ENCODE assay signal across 1 cellular context in the genomic region with DNA sequence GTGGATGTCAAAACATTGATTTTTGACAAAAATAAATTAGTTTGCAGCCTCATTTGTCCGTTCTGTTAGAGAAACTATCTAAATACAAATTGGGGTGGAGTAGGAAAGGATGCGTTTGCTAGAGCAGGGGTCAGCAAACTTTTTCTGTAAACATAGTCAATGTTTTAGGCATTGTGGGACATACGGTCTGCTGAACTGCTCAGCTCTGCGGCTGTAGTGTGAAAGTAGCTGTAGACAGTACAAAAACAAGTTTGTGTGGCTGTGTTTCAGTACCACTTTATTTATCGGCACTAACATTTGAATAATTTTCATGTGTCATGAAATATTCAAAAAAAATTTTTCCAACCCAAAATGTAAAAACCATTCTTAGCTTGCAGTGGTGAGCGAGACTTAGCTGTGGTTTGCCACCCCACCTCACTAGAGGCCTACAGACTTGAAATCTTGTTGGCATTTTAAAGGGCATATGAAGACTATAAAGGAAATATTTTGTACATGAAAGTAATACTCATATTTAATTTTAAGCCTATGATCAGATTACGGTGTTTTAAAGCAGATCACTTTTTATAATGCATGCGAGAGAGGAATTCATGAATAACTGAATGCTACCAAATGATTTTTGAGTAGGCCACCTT.
TF ChIP-seq lines count a peak whose summit lies in the region.

No MANE protein-coding gene starts in this region.

TF ChIP-seq in IMR-90, 13 proteins besides CTCF, POLR2A, EP300 and RAD21:
- TF ChIP-seq FOS (IDR thresholded peaks at IDR 0.05; ENCODE audit: low read depth, low read length) (no peak), NFE2L2 (IDR thresholded peaks at IDR 0.05; ENCODE audit: low read depth, low read length) (no peak), RFX5 (IDR thresholded peaks at IDR 0.05; ENCODE audit: low read depth, low read length) (no peak), CHD1 (IDR thresholded peaks at IDR 0.05; ENCODE audit: low read depth, low read length) (no peak), MXI1 (IDR thresholded peaks at IDR 0.05; ENCODE audit: borderline replicate concordance, low read depth, low read length) (no peak), SMC3 (IDR thresholded peaks at IDR 0.05; ENCODE audit: low read depth, low read length) (no peak), MAFK (IDR thresholded peaks at IDR 0.05; ENCODE audit: low read depth, low read length) (no peak), BHLHE40 (IDR thresholded peaks at IDR 0.05; ENCODE audit: low read depth, low read length) (no peak), RCOR1 (IDR thresholded peaks at IDR 0.05; ENCODE audit: insufficient replicate concordance, low read length) (no peak), CEBPB (IDR thresholded peaks at IDR 0.05; ENCODE audit: low read depth, low read length) (no peak), MAZ (IDR thresholded peaks at IDR 0.05; ENCODE audit: borderline replicate concordance, low read depth, low read length) (no peak)
- TF ChIP-seq, protein P1, sequence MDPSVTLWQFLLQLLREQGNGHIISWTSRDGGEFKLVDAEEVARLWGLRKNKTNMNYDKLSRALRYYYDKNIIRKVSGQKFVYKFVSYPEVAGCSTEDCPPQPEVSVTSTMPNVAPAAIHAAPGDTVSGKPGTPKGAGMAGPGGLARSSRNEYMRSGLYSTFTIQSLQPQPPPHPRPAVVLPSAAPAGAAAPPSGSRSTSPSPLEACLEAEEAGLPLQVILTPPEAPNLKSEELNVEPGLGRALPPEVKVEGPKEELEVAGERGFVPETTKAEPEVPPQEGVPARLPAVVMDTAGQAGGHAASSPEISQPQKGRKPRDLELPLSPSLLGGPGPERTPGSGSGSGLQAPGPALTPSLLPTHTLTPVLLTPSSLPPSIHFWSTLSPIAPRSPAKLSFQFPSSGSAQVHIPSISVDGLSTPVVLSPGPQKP (IDR thresholded peaks at IDR 0.05; ENCODE audit: borderline replicate concordance, low read depth, low read length): no peak
- TF ChIP-seq, protein P2, sequence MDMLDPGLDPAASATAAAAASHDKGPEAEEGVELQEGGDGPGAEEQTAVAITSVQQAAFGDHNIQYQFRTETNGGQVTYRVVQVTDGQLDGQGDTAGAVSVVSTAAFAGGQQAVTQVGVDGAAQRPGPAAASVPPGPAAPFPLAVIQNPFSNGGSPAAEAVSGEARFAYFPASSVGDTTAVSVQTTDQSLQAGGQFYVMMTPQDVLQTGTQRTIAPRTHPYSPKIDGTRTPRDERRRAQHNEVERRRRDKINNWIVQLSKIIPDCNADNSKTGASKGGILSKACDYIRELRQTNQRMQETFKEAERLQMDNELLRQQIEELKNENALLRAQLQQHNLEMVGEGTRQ (IDR thresholded peaks at IDR 0.05; ENCODE audit: low read depth, low read length): no peak
TF ChIP-seq in IMR-90: peak in this region for 0.
